ENCODE assay signal across 8 cellular contexts in the genomic region with DNA sequence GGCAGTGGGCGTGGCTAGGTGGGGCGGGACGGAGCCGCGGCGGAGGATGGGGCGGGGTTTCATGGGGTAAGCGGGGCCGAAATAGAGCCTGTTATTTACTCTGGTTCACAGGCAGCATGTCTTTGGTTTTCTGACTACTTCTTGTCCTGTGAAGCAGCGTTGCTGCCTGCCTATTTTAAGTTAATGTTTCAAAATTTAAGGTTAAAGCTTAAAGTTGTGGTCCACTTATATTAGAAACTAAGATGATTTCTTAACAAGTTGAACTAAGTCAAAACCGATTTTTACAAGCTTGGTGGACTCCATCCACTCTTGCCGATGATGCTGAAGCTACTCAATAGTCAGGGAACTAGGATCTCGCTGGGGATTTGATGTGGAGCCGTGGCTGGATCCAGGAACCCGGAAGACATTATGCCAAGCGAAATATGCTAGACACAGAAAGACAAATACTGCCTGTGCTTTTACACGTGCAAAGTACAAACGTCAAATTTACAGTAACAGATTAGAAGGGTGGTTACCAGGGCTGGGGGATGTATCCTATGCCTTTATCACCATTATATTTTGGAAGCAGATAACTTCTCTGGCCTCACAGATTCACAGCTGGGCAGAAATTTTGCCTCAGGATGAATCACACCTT. TPM values are rescaled to one million over a fixed set of nuclear protein-coding genes. Genes with fewer than 3 reads are reported as not detected.
A peak's percentile ranks its signal among the peaks of the same experiment; 100 is the strongest.
DNase-seq lines count a peak whose midpoint lies in the region; ATAC-seq and TF ChIP-seq lines count a peak whose summit lies in the region.

No MANE protein-coding gene starts in this region.

- H3K36me3 ChIP-seq in left lung (no peaks in the 10 kb centered on the region), tibial nerve (no peaks in the 10 kb centered on the region)

- H3K27me3 Mint-ChIP-seq in activated T-cell treated with anti-CD3 and anti-CD28 coated beads, Interleukin-2, amount 50 U/mL, for 24 hours: no peaks in the 10 kb centered on the region
- no peaks in the 10 kb centered on the region for H3K27me3 Mint-ChIP-seq in activated T-helper 1 cell treated with anti-CD3 and anti-CD28 coated beads, Interleukin-12 subunit alpha, Interleukin-12 subunit beta, Interleukin-2, Interleukin-4 antibody, amounts not matched to agents 30 ng/mL and 10 ng/mL and 1 ng/mL, durations not matched to agents 14 hours and 24 hours and 36 hours (ENCODE audit: insufficient read depth)

- whole genome bisulfite sequencing in tibial nerve, 2 donors: 13 to 18% methylated on average over 18 of the region's 18 CpGs

- TF ChIP-seq EP300 in tibial nerve (IDR thresholded peaks at IDR 0.05): no peak

- intact Hi-C loops in activated T-helper 1 cell treated with anti-CD3 and anti-CD28 coated beads, Interleukin-12 subunit alpha, Interleukin-12 subunit beta, Interleukin-2, Interleukin-4 antibody, amounts not matched to agents 30 ng/mL and 10 ng/mL and 1 ng/mL, durations not matched to agents 14 hours and 24 hours and 36 hours (cut with micrococcal nuclease): loop anchor here (1.0 to 5.0 kb wide), 5 partner anchors 31 to 1193 kb away; a partner anchor contains a TSS
- intact Hi-C loops in left lung (cut with DNase I): no loop called here

- H3K4me3 ChIP-seq in left lung (peak overlapping the region in 1 of 2 donors; percentile 94), tibial nerve (peak overlapping the region; percentile 8 to 96 (median 74))

- peaks cover 55% of the 10 kb centered on the region for H3K36me3 Mint-ChIP-seq in activated T-cell treated with anti-CD3 and anti-CD28 coated beads, Interleukin-2, amount 50 U/mL, for 24 hours (ENCODE audit: low read depth)
- peaks cover 11% of the 10 kb centered on the region for H3K36me3 Mint-ChIP-seq in activated T-helper 1 cell treated with anti-CD3 and anti-CD28 coated beads, Interleukin-12 subunit alpha, Interleukin-12 subunit beta, Interleukin-2, Interleukin-4 antibody, amounts not matched to agents 30 ng/mL and 10 ng/mL and 1 ng/mL, durations not matched to agents 14 hours and 24 hours and 36 hours (ENCODE audit: low read depth)

- peaks cover 0 to 33% of the 10 kb centered on the region in 2 donors for H3K9me3 ChIP-seq in left lung
- H3K9me3 ChIP-seq in tibial nerve: no peaks in the 10 kb centered on the region

- TF ChIP-seq POLR2A in tibial nerve (IDR thresholded peaks at IDR 0.05): no peak

- H3K27me3 ChIP-seq in left lung (no peaks in the 10 kb centered on the region), tibial nerve (no peaks in the 10 kb centered on the region)

- peak overlapping the region; percentile 62 to 96 for H3K27ac ChIP-seq in left lung
- peak overlapping the region; percentile 46 to 95 (median 75) for H3K27ac ChIP-seq in tibial nerve

- peaks cover 36% of the 10 kb centered on the region for H3K4me1 Mint-ChIP-seq in activated T-cell treated with anti-CD3 and anti-CD28 coated beads, Interleukin-2, amount 50 U/mL, for 24 hours (ENCODE audit: low read depth)
- H3K4me1 Mint-ChIP-seq in activated T-helper 1 cell treated with anti-CD3 and anti-CD28 coated beads, Interleukin-12 subunit alpha, Interleukin-12 subunit beta, Interleukin-2, Interleukin-4 antibody, amounts not matched to agents 30 ng/mL and 10 ng/mL and 1 ng/mL, durations not matched to agents 14 hours and 24 hours and 36 hours (ENCODE audit: low read depth): peaks cover 23% of the 10 kb centered on the region

- peaks cover 3 to 24% of the 10 kb centered on the region in 2 donors for H3K4me1 ChIP-seq in left lung
- peaks cover 0 to 27% (median 7%) of the 10 kb centered on the region in 4 donors for H3K4me1 ChIP-seq in tibial nerve

- ATAC-seq in left lung (no peak), GM18858 (IDR thresholded peaks at IDR 0.05; ENCODE audit: unreplicated experiment) (no peak), GM21576 (IDR thresholded peaks at IDR 0.05; ENCODE audit: unreplicated experiment) (no peak)

- H3K27ac Mint-ChIP-seq in activated T-cell treated with anti-CD3 and anti-CD28 coated beads, Interleukin-2, amount 50 U/mL, for 24 hours: peak overlapping the region; percentile 95
- peak overlapping the region; percentile 52 for H3K27ac Mint-ChIP-seq in activated T-helper 1 cell treated with anti-CD3 and anti-CD28 coated beads, Interleukin-12 subunit alpha, Interleukin-12 subunit beta, Interleukin-2, Interleukin-4 antibody, amounts not matched to agents 30 ng/mL and 10 ng/mL and 1 ng/mL, durations not matched to agents 14 hours and 24 hours and 36 hours

- TF ChIP-seq CTCF in left lung (IDR thresholded peaks at IDR 0.05): no peak
- TF ChIP-seq CTCF in tibial nerve (IDR thresholded peaks at IDR 0.05): no peak

- peak overlapping the region; percentile 95 for H3K4me3 Mint-ChIP-seq in activated T-cell treated with anti-CD3 and anti-CD28 coated beads, Interleukin-2, amount 50 U/mL, for 24 hours
- peak overlapping the region; percentile 98 for H3K4me3 Mint-ChIP-seq in activated T-helper 1 cell treated with anti-CD3 and anti-CD28 coated beads, Interleukin-12 subunit alpha, Interleukin-12 subunit beta, Interleukin-2, Interleukin-4 antibody, amounts not matched to agents 30 ng/mL and 10 ng/mL and 1 ng/mL, durations not matched to agents 14 hours and 24 hours and 36 hours

- no peak for DNase-seq in activated T-cell treated with anti-CD3 and anti-CD28 coated beads, Interleukin-2, amount 50 U/mL, for 24 hours
- DNase-seq in activated T-cell treated with anti-CD3 and anti-CD28 coated beads, Interleukin-2, amount 50 U/mL, for 1 hour: no peak
- no peak for DNase-seq in activated T-helper 1 cell treated with anti-CD3 and anti-CD28 coated beads, Interleukin-12 subunit alpha, Interleukin-12 subunit beta, Interleukin-2, Interleukin-4 antibody, amounts not matched to agents 30 ng/mL and 10 ng/mL and 1 ng/mL, durations not matched to agents 14 hours and 24 hours and 36 hours (ENCODE audit: low spot score)
- DNase-seq in left lung: no peak
- peak in 1 of 2 donors; percentile 7 for DNase-seq in tibial nerve (ENCODE audit: low spot score in 2 of 2)
- no peak for DNase-seq in NOMO-1 treated with dmso at 0.1 percent for 144 hours (lab: John Stamatoyannopoulos, UW; ENCODE audit: unreplicated experiment)

- peaks cover 46% of the 10 kb centered on the region for H3K9me3 Mint-ChIP-seq in activated T-cell treated with anti-CD3 and anti-CD28 coated beads, Interleukin-2, amount 50 U/mL, for 24 hours
- H3K9me3 Mint-ChIP-seq in activated T-helper 1 cell treated with anti-CD3 and anti-CD28 coated beads, Interleukin-12 subunit alpha, Interleukin-12 subunit beta, Interleukin-2, Interleukin-4 antibody, amounts not matched to agents 30 ng/mL and 10 ng/mL and 1 ng/mL, durations not matched to agents 14 hours and 24 hours and 36 hours: peaks cover 26% of the 10 kb centered on the region

RNA-seq across cellular contexts. Expression of a gene that starts 0.5 kb away (rescaled TPM):
- 4.1 and 6.7 TPM in 2 replicates for total RNA-seq in activated T-helper 1 cell treated with anti-CD3 and anti-CD28 coated beads, Interleukin-12 subunit alpha, Interleukin-12 subunit beta, Interleukin-2, Interleukin-4 antibody, amounts not matched to agents 30 ng/mL and 10 ng/mL and 1 ng/mL, durations not matched to agents 14 hours and 24 hours and 36 hours
- total RNA-seq in left lung: 10 to 100 TPM; 12.0 to 14.2 TPM
- total RNA-seq in tibial nerve: 10 to 100 TPM in 2 of 4 donors, 1 to 10 TPM in 2; 5.4 to 18.0 (median 8.7) TPM

RNA-seq across cellular contexts. Expression of a gene that starts 31.2 kb away (rescaled TPM):
- total RNA-seq in activated T-helper 1 cell treated with anti-CD3 and anti-CD28 coated beads, Interleukin-12 subunit alpha, Interleukin-12 subunit beta, Interleukin-2, Interleukin-4 antibody, amounts not matched to agents 30 ng/mL and 10 ng/mL and 1 ng/mL, durations not matched to agents 14 hours and 24 hours and 36 hours: 7.8 and 10.8 TPM in 2 replicates
- total RNA-seq in left lung: 10 to 100 TPM; 13.1 to 17.4 TPM
- 10 to 100 TPM in 2 of 4 donors, 1 to 10 TPM in 2; 7.1 to 17.1 (median 9.8) TPM for total RNA-seq in tibial nerve

RNA-seq across cellular contexts. Expression of a gene that starts 44.6 kb away (rescaled TPM):
- total RNA-seq in activated T-helper 1 cell treated with anti-CD3 and anti-CD28 coated beads, Interleukin-12 subunit alpha, Interleukin-12 subunit beta, Interleukin-2, Interleukin-4 antibody, amounts not matched to agents 30 ng/mL and 10 ng/mL and 1 ng/mL, durations not matched to agents 14 hours and 24 hours and 36 hours: 13.7 and 16.1 TPM in 2 replicates
- total RNA-seq in left lung: 10 to 100 TPM; 21.0 to 22.2 TPM
- total RNA-seq in tibial nerve: 10 to 100 TPM; 12.0 to 34.8 (median 25.7) TPM

RNA-seq across cellular contexts. Expression of a gene that starts 49.7 kb away (rescaled TPM):
- 214 and 215 TPM in 2 replicates for total RNA-seq in activated T-helper 1 cell treated with anti-CD3 and anti-CD28 coated beads, Interleukin-12 subunit alpha, Interleukin-12 subunit beta, Interleukin-2, Interleukin-4 antibody, amounts not matched to agents 30 ng/mL and 10 ng/mL and 1 ng/mL, durations not matched to agents 14 hours and 24 hours and 36 hours
- total RNA-seq in left lung (100 to 1,000 TPM; 193 to 199 TPM), tibial nerve (100 to 1,000 TPM; 145 to 176 (median 166) TPM)
